ENCODE assay signal across 9 cellular contexts in genomic region chr22:25420925-25421904, GRCh38.
DNase-seq lines count a peak whose midpoint lies in the region; ATAC-seq and TF ChIP-seq lines count a peak whose summit lies in the region.
"Had no signal": no experiment of that assay in that cellular context is flagged by ENCODE, and none has a peak within 500 bp of the region (broad histone marks: within the 10 kb centered on the region; RNA-seq: fewer than 3 reads in every experiment).

No MANE protein-coding gene starts in this region.

- H3K4me3 Mint-ChIP-seq in WTC11 = peak overlapping the region; percentile 86

- CTCF ChIA-PET in WTC11 (lab: Charles Lee) = interaction anchor here (1.1 kb wide), 1 partner anchor 28 kb away, joined by 3 read pairs; no protein-coding TSS in a partner anchor

- TF ChIP-seq CTCF in WTC11 (IDR thresholded peaks at IDR 0.05) = no peak

- peaks cover 16% of the 10 kb centered on the region for H3K4me1 Mint-ChIP-seq in WTC11

- H3K27me3 ChIP-seq in iPS-20b (ENCODE audit: insufficient read depth, low read length) = peaks cover 71% of the 10 kb centered on the region

- peaks cover 52% of the 10 kb centered on the region for H3K27me3 Mint-ChIP-seq in WTC11 (ENCODE audit: low read depth)

- POLR2A ChIA-PET in WTC11 (lab: Charles Lee) = no interaction called here

- H3K9me3 Mint-ChIP-seq in WTC11 = no peaks in the 10 kb centered on the region

- H3K4me1 ChIP-seq in iPS-20b (ENCODE audit: insufficient read depth, low read length) = peaks cover 6% of the 10 kb centered on the region

- no peak overlapping the region for H3K27ac Mint-ChIP-seq in WTC11

- peak; percentile 9 to 50 for DNase-seq in NCI-H524 (lab: John Stamatoyannopoulos, UW)
- DNase-seq in NCI-H524 treated with DMSO at 0.1 percent for 48 hours (lab: John Stamatoyannopoulos, UW) = no peak
- DNase-seq in WTC11 (ENCODE audit: low spot score) = peak; percentile 21
- no peak for DNase-seq in stimulated activated naive CD8-positive, alpha-beta T cell treated with anti-CD3 and anti-CD28 coated beads, Interleukin-15, Interleukin-2, amounts not matched to agents 100 U/mL and 50 U/mL, for 24 hours
- no peak for DNase-seq in AG08396 (ENCODE audit: low spot score)
- no peak for DNase-seq in central memory CD4-positive, alpha-beta T cell
- DNase-seq: amniotic stem cell had no signal

- H3K9me3 ChIP-seq in iPS-20b (ENCODE audit: insufficient read depth, low read depth, low read length) = no peaks in the 10 kb centered on the region

- H3K36me3 ChIP-seq in iPS-20b (ENCODE audit: insufficient read depth, low read depth, low read length) = no peaks in the 10 kb centered on the region

- no peak overlapping the region for H3K27ac ChIP-seq in iPS-20b (ENCODE audit: low read length)

- no peak overlapping the region for H3K9ac ChIP-seq in iPS-20b (ENCODE audit: low read depth, low read length)

- peak overlapping the region; percentile 83 for H3K4me3 ChIP-seq in iPS-20b (ENCODE audit: low read length)

- H3K36me3 Mint-ChIP-seq in WTC11 = no peaks in the 10 kb centered on the region

- ATAC-seq in WTC11 = peak; percentile 77
- ATAC-seq in stimulated activated naive CD8-positive, alpha-beta T cell treated with anti-CD3 and anti-CD28 coated beads, Interleukin-15, Interleukin-2, amounts not matched to agents 100 U/mL and 50 U/mL, for 24 hours = peak; percentile 37
- no peak for ATAC-seq in HG03432 (IDR thresholded peaks at IDR 0.05; ENCODE audit: unreplicated experiment)

TF ChIP-seq in WTC11, 78 proteins besides CTCF, POLR2A, EP300 and RAD21:
- TF ChIP-seq ZNF416 (CRISPR knock-in tag; IDR thresholded peaks at IDR 0.05) (no peak), RELA (CRISPR knock-in tag; IDR thresholded peaks at IDR 0.05; ENCODE audit: borderline replicate concordance) (no peak), FOXJ3 (CRISPR knock-in tag; IDR thresholded peaks at IDR 0.05; ENCODE audit: borderline replicate concordance) (no peak), ZNF232 (CRISPR knock-in tag; IDR thresholded peaks at IDR 0.05) (no peak), PRRX2 (CRISPR knock-in tag; IDR thresholded peaks at IDR 0.05) (no peak), HMGA2 (CRISPR knock-in tag; IDR thresholded peaks at IDR 0.05) (no peak), CREM (CRISPR knock-in tag; IDR thresholded peaks at IDR 0.05) (no peak), NR2C2 (CRISPR knock-in tag; IDR thresholded peaks at IDR 0.05) (no peak), E2F1 (CRISPR knock-in tag; IDR thresholded peaks at IDR 0.05) (no peak), NFATC4 (CRISPR knock-in tag; IDR thresholded peaks at IDR 0.05) (no peak), TP53 (CRISPR knock-in tag; IDR thresholded peaks at IDR 0.05) (no peak), CBFB (CRISPR knock-in tag; IDR thresholded peaks at IDR 0.05; ENCODE audit: low read depth) (no peak), ATF3 (CRISPR knock-in tag; conservative IDR thresholded peaks at IDR 0.05) (no peak), ZNF263 (CRISPR knock-in tag; IDR thresholded peaks at IDR 0.05; ENCODE audit: low read depth) (no peak)

Comparison
In these comparisons a context has a peak if more than half of its experiments do, and no peak if none do; other contexts are left out.
1. DNase-seq: peak in NCI-H524 (2 of 2) and WTC11 (single experiment); none in NCI-H524 treated with DMSO at 0.1 percent for 48 hours (single experiment), stimulated activated naive CD8-positive, alpha-beta T cell treated with anti-CD3 and anti-CD28 coated beads, Interleukin-15, Interleukin-2, amounts not matched to agents 100 U/mL and 50 U/mL, for 24 hours (single experiment), AG08396 (single experiment) and central memory CD4-positive, alpha-beta T cell (single experiment).